Comparison of ENCODE assay signal across 10 cellular contexts in genomic region chr10:34121974-34122282, GRCh38.
DNase-seq lines count a peak whose midpoint lies in the region; ATAC-seq and TF ChIP-seq lines count a peak whose summit lies in the region.
"Had no signal": no experiment of that assay in that cellular context is flagged by ENCODE, and none has a peak within 500 bp of the region (broad histone marks: within the 10 kb centered on the region; RNA-seq: fewer than 3 reads in every experiment).

No MANE protein-coding gene starts in this region.

- H3K4me3 ChIP-seq in Jurkat, Clone E6-1 (ENCODE audit: low read length): no peak overlapping the region
- H3K4me3 ChIP-seq in brain microvascular endothelial cell (ENCODE audit: low read depth, low read length): no peak overlapping the region
- H3K4me3 ChIP-seq: testis had no signal

- peak; percentile 65 for DNase-seq in Jurkat, Clone E6-1 (ENCODE audit: low read depth, low spot score)
- peak; percentile 62 for DNase-seq in brain microvascular endothelial cell
- DNase-seq in nephron progenitor cell: no peak
- no peak for DNase-seq in NCI-H1694 treated with DMSO at 0.1 percent for 48 hours (lab: John Stamatoyannopoulos, UW)
- DNase-seq in NCI-H2029 treated with DMSO at 0.1 percent for 48 hours (lab: John Stamatoyannopoulos, UW): no peak
- DNase-seq: NCI-H446, testis had no signal

- no peaks in the 10 kb centered on the region for H3K27me3 ChIP-seq in brain microvascular endothelial cell (replicated peaks)
- H3K27me3 ChIP-seq: testis had no signal

- TF ChIP-seq CTCF in brain microvascular endothelial cell (IDR thresholded peaks at IDR 0.05; ENCODE audit: low read depth, low read length, missing control alignments) (no peak), nephron progenitor cell (IDR thresholded peaks at IDR 0.05) (no peak)

- peak overlapping the region; percentile 45 for H3K27ac ChIP-seq in brain microvascular endothelial cell
- H3K27ac ChIP-seq: testis had no signal

- peak overlapping the region; percentile 80 for H3K27ac Mint-ChIP-seq in nephron progenitor cell

- H3K27me3 Mint-ChIP-seq in nephron progenitor cell (ENCODE audit: low read depth, poor library complexity): no peaks in the 10 kb centered on the region

- peaks cover 14% of the 10 kb centered on the region for H3K36me3 Mint-ChIP-seq in nephron progenitor cell (ENCODE audit: low read depth)

- H3K36me3 ChIP-seq in brain microvascular endothelial cell (replicated peaks): no peaks in the 10 kb centered on the region

- no peaks in the 10 kb centered on the region for H3K9me3 Mint-ChIP-seq in nephron progenitor cell

- H3K4me3 Mint-ChIP-seq in nephron progenitor cell: no peak overlapping the region

- in situ Hi-C loops in brain microvascular endothelial cell (cut with HindIII; ENCODE audit: low pct_ligation_motif_present, low sequenced_read_pairs): no loop called here

- ATAC-seq in GM18861 (IDR thresholded peaks at IDR 0.05; ENCODE audit: unreplicated experiment): peak; percentile 45
- no peak for ATAC-seq in GM18873 (IDR thresholded peaks at IDR 0.05; ENCODE audit: low FRiP score, unreplicated experiment)
- ATAC-seq in GM19023 (IDR thresholded peaks at IDR 0.05; ENCODE audit: unreplicated experiment): no peak

- H3K4me1 Mint-ChIP-seq in nephron progenitor cell: peaks cover 35% of the 10 kb centered on the region

Comparison
In these comparisons a context has a peak if more than half of its experiments do, and no peak if none do; other contexts are left out.
1. DNase-seq: peak in Jurkat, Clone E6-1 (single experiment) and brain microvascular endothelial cell (single experiment); none in nephron progenitor cell (single experiment), NCI-H1694 treated with DMSO at 0.1 percent for 48 hours (single experiment) and NCI-H2029 treated with DMSO at 0.1 percent for 48 hours (single experiment).